ENCODE assay signal across 10 cellular contexts in the genomic region with DNA sequence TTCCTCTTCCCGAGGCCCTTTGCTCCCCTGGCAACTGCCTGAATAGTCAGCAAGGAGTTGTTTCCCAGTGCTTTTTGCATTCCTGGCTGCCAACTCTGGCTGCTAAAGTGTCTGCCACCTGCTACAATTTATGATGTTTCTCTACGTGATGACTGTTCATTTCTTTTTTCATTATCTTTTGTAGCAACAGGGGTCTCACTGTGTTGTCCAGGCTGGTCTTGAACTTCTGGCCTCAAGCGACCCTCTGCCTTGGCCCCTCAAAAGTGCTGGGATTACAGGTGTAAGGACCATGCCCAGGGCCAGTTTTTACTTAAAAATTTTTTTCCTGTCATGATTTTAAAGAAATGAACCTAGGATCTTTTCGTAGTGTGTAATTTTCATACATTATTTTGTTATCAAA.
"Had no signal": no experiment of that assay in that cellular context is flagged by ENCODE, and none has a peak within 500 bp of the region (broad histone marks: within the 10 kb centered on the region; RNA-seq: fewer than 3 reads in every experiment).

No MANE protein-coding gene starts in this region.

- H3K27ac ChIP-seq: GM23248, HL-60, KMS-11 had no signal

- H3K4me2 ChIP-seq: KMS-11 had no signal

- H3K9me3 ChIP-seq: HAP-1 had no signal

- H3K4me3 ChIP-seq: GM23248, HAP-1 had no signal

- DNase-seq: GM23248, GOT3, H7, HFFc6, IMR-90, KBM-7 had no signal

- H3K9ac ChIP-seq: GM23248, KMS-11 had no signal

- H3K4me3 Mint-ChIP-seq: HFFc6 had no signal

- H3K36me3 ChIP-seq: HAP-1 had no signal

- ATAC-seq: HCT116 had no signal

- H3K4me1 ChIP-seq: HAP-1 had no signal

- H3K27ac Mint-ChIP-seq: HFFc6 had no signal

- H3K9me3 Mint-ChIP-seq: HFFc6 had no signal

- H2AFZ ChIP-seq: GM23248 had no signal
